Comparison of ENCODE assay signal across 20 cellular contexts in the genomic region with DNA sequence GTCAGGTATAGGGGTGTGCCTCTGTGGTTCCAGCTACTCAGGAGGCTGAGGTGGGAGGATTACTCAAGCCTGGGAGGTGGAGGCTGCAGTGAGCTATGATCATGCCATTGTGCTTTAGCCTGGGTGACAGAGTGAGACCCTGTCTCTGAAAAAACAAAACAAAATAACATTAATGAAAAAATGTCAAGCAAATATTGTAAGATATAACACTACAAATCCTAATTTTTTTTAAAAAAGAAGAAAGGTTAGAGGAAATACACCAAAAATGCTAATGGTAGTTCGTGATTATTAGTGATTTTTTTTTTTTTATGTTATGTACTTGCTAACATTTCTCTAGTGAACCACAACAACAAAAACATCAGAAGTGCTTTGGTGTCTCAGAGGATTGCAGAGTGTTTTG. TPM values are rescaled to one million over a fixed set of nuclear protein-coding genes. Genes with fewer than 3 reads are reported as not detected.
A peak's percentile ranks its signal among the peaks of the same experiment; 100 is the strongest.
DNase-seq lines count a peak whose midpoint lies in the region; ATAC-seq, FAIRE-seq and TF ChIP-seq lines count a peak whose summit lies in the region.
"Had no signal": no experiment of that assay in that cellular context is flagged by ENCODE, and none has a peak within 500 bp of the region (broad histone marks: within the 10 kb centered on the region; RNA-seq: fewer than 3 reads in every experiment).

No MANE protein-coding gene starts in this region.

- H4K20me1 ChIP-seq in endothelial cell of umbilical vein (replicated peaks; ENCODE audit: control insufficient read depth, extremely low read depth, insufficient read depth, low read length), result no peaks in the 10 kb centered on the region

- H3K27ac ChIP-seq in left ventricle myocardium inferior (replicated peaks) (peak overlapping the region; percentile 13), HEK293 (ENCODE audit: extremely low read depth, low read depth, low read length) (no peak overlapping the region), endothelial cell of umbilical vein (ENCODE audit: insufficient read depth, low read depth, low read length) (no peak overlapping the region)
- H3K27ac ChIP-seq: 22Rv1; A549; BLaER1 treated with 17β-estradiol and CSF1 and Interleukin-3, amounts not matched to agents 10 nM and 100 nM; C4-2B had no signal

- intact Hi-C loops in left ventricle myocardium inferior (cut with micrococcal nuclease) (no loop called here), Right ventricle myocardium superior (cut with DNase I) (loop anchor here (5.0 kb wide), 1 partner anchor 38 kb away; no protein-coding TSS in a partner anchor), endothelial cell of umbilical vein (cut with micrococcal nuclease) (no loop called here)

- POLR2A ChIA-PET in HEK293 (lab: Yijun Ruan, JAX) (no interaction called here), endothelial cell of umbilical vein (lab: Charles Lee) (no interaction called here)

- H3K36me3 ChIP-seq in left ventricle myocardium inferior (peaks cover 6% of the 10 kb centered on the region), HEK293 (ENCODE audit: control insufficient read depth in 2 of 2, insufficient read depth in 1 of 2, low read length in 2 of 2) (no peaks in the 10 kb centered on the region), endothelial cell of umbilical vein (ENCODE audit: control insufficient read depth in 2 of 2, extremely low read depth in 1 of 2, insufficient read depth in 2 of 2, low read length in 2 of 2) (peaks cover 0 to 1% of the 10 kb centered on the region in 2 experiments)

- FAIRE-seq in endothelial cell of umbilical vein (lab: Jason Lieb, UNC), result peak; percentile 31
- FAIRE-seq: A549, D721Med, G401.6, GM12891, GM19239 had no signal

- H3K4me1 ChIP-seq in left ventricle myocardium inferior (peaks cover 54% of the 10 kb centered on the region), HEK293 (ENCODE audit: control insufficient read depth, insufficient read depth, low read length) (no peaks in the 10 kb centered on the region), endothelial cell of umbilical vein (ENCODE audit: control insufficient read depth, extremely low read depth, insufficient read depth, low read length) (peaks cover 27% of the 10 kb centered on the region)
- H3K4me1 ChIP-seq: A549, Caco-2 had no signal

- H3K9me3 ChIP-seq in left ventricle myocardium inferior (replicated peaks), result peaks cover 13% of the 10 kb centered on the region
- H3K9me3 ChIP-seq in HEK293 (ENCODE audit: control insufficient read depth, insufficient read depth, low read depth, low read length), result no peaks in the 10 kb centered on the region
- H3K9me3 ChIP-seq in endothelial cell of umbilical vein (replicated peaks; ENCODE audit: control insufficient read depth, insufficient read depth, low read length), result no peaks in the 10 kb centered on the region
- H3K9me3 ChIP-seq: Caco-2 had no signal

- no peak overlapping the region for H3K4me3 ChIP-seq in left ventricle myocardium inferior
- H3K4me3 ChIP-seq in HEK293 (ENCODE audit: low read depth, low read length), result no peak overlapping the region
- no peak overlapping the region for H3K4me3 ChIP-seq in endothelial cell of umbilical vein (replicated peaks in 1 of 3; ENCODE audit: insufficient read depth in 1 of 3, low read depth in 1 of 3, low read length in 3 of 3)
- H3K4me3 ChIP-seq: A549; BLaER1 treated with 17β-estradiol and CSF1 and Interleukin-3, amounts not matched to agents 10 nM and 100 nM had no signal

- no peak for TF ChIP-seq CTCF in left ventricle myocardium inferior (IDR thresholded peaks at IDR 0.05; ENCODE audit: borderline replicate concordance)
- TF ChIP-seq CTCF in HEK293 (tag by site-specific recombination; IDR thresholded peaks at IDR 0.05), result no peak
- no peak for TF ChIP-seq CTCF in endothelial cell of umbilical vein (IDR thresholded peaks at IDR 0.05; ENCODE audit: extremely low read depth in 1 of 2, insufficient read depth in 1 of 2, low read depth in 1 of 2, low read length in 2 of 2)

- H3K79me2 ChIP-seq in endothelial cell of umbilical vein (ENCODE audit: control insufficient read depth, insufficient read depth, low read length), result no peaks in the 10 kb centered on the region

- H3K9ac ChIP-seq in endothelial cell of umbilical vein (replicated peaks; ENCODE audit: extremely low read depth, insufficient read depth, low read length), result no peak overlapping the region
- H3K9ac ChIP-seq: BLaER1 treated with 17β-estradiol and CSF1 and Interleukin-3, amounts not matched to agents 10 nM and 100 nM had no signal

- no TSS peak for BruUV-seq in endothelial cell of umbilical vein (replicated peaks; lab: Mats Ljungman, UMichigan)

- H2AFZ ChIP-seq in endothelial cell of umbilical vein (ENCODE audit: low read depth, low read length), result no peak overlapping the region

- dilution Hi-C loops in endothelial cell of umbilical vein (cut with MboI; ENCODE audit: extremely low pct_ligation_motif_present, low sequenced_read_pairs), result no loop called here

- no peaks in the 10 kb centered on the region for H3K9me1 ChIP-seq in endothelial cell of umbilical vein (replicated peaks; ENCODE audit: control insufficient read depth, extremely low read depth, insufficient read depth, low read length)

- H3K27me3 ChIP-seq in left ventricle myocardium inferior (ENCODE audit: low read depth) (no peaks in the 10 kb centered on the region), endothelial cell of umbilical vein (ENCODE audit: control insufficient read depth in 2 of 2, insufficient read depth in 2 of 2, low read length in 2 of 2) (no peaks in the 10 kb centered on the region)

- CTCF ChIA-PET in HEK293 (lab: Yijun Ruan, JAX), result no interaction called here
- CTCF ChIA-PET in endothelial cell of umbilical vein (lab: Charles Lee), result interaction anchor here (1.6 kb wide), 1 partner anchor 176 kb away, joined by 5 read pairs; no protein-coding TSS in a partner anchor

- no peak for TF ChIP-seq POLR2A in endothelial cell of umbilical vein (IDR thresholded peaks at IDR 0.05; ENCODE audit: low read depth, low read length)

- no peak for ATAC-seq in Right ventricle myocardium superior (ENCODE audit: poor library complexity)
- ATAC-seq: A549; CD8-positive, alpha-beta T cell had no signal

- H3K4me2 ChIP-seq in endothelial cell of umbilical vein (ENCODE audit: insufficient read depth, low read length), result no peak overlapping the region
- H3K4me2 ChIP-seq: A549; BLaER1 treated with 17β-estradiol and CSF1 and Interleukin-3, amounts not matched to agents 10 nM and 100 nM had no signal

- DNase-seq in left ventricle myocardium inferior (no peak), Right ventricle myocardium superior (no peak), endothelial cell of umbilical vein (ENCODE audit: low read depth, low spot score) (no peak), T-helper 2 cell (no peak)
- DNase-seq: AML-193; Caco-2; Calu3; CD4-positive, alpha-beta T cell; CD8-positive, alpha-beta T cell; DMS79 treated with DMSO at 0.1 percent for 48 hours; GF-D8 had no signal

TF ChIP-seq in HEK293, 187 proteins besides CTCF, POLR2A, EP300 and RAD21 (continues in another document):
- TF ChIP-seq, protein P1, sequence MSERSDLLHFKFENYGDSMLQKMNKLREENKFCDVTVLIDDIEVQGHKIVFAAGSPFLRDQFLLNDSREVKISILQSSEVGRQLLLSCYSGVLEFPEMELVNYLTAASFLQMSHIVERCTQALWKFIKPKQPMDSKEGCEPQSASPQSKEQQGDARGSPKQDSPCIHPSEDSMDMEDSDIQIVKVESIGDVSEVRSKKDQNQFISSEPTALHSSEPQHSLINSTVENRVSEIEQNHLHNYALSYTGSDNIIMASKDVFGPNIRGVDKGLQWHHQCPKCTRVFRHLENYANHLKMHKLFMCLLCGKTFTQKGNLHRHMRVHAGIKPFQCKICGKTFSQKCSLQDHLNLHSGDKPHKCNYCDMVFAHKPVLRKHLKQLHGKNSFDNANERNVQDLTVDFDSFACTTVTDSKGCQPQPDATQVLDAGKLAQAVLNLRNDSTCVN (tag by site-specific recombination; optimal IDR thresholded peaks at IDR 0.05), result no peak
- no peak for TF ChIP-seq ZNF426 (tag by site-specific recombination; IDR thresholded peaks at IDR 0.05)
- no peak for TF ChIP-seq ZNF701 (tag by site-specific recombination; IDR thresholded peaks at IDR 0.05)
- no peak for TF ChIP-seq ZNF274 (IDR thresholded peaks at IDR 0.05; ENCODE audit: low read length)
- no peak for TF ChIP-seq ZNF274 (tag by site-specific recombination; IDR thresholded peaks at IDR 0.05; ENCODE audit: borderline replicate concordance)
- TF ChIP-seq IKZF3 (tag by site-specific recombination; IDR thresholded peaks at IDR 0.05), result no peak
- no peak for TF ChIP-seq ZNF114 (tag by site-specific recombination; IDR thresholded peaks at IDR 0.05)
- no peak for TF ChIP-seq KLF1 (tag by site-specific recombination; IDR thresholded peaks at IDR 0.05)

TF ChIP-seq in endothelial cell of umbilical vein, 7 proteins besides CTCF, POLR2A, EP300 and RAD21:
- no peak for TF ChIP-seq POLR2AphosphoS5 (IDR thresholded peaks at IDR 0.05; ENCODE audit: insufficient read depth, low read depth, low read length)
- TF ChIP-seq, protein P2, sequence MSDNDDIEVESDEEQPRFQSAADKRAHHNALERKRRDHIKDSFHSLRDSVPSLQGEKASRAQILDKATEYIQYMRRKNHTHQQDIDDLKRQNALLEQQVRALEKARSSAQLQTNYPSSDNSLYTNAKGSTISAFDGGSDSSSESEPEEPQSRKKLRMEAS (IDR thresholded peaks at IDR 0.05; ENCODE audit: insufficient read depth, insufficient read length), result no peak
- no peak for TF ChIP-seq FOS (IDR thresholded peaks at IDR 0.05; ENCODE audit: borderline replicate concordance, insufficient read depth, low read length)
- TF ChIP-seq JUN (IDR thresholded peaks at IDR 0.05; ENCODE audit: borderline replicate concordance, insufficient read depth, insufficient read length, low read depth), result no peak
- no peak for TF ChIP-seq EZH2 (IDR thresholded peaks at IDR 0.05; ENCODE audit: borderline replicate concordance, low read depth, low read length, severe bottlenecking)
- TF ChIP-seq GATA2 (IDR thresholded peaks at IDR 0.05; ENCODE audit: insufficient read depth, insufficient read length, low read depth, low read length), result no peak
- TF ChIP-seq MYC (IDR thresholded peaks at IDR 0.05; ENCODE audit: low read depth, low read length), result no peak

RNA-seq across cellular contexts. Expression of a gene that starts 47.7 kb away (rescaled TPM):
- 305 TPM for total RNA-seq in left ventricle myocardium inferior
- 156 TPM for total RNA-seq in Right ventricle myocardium superior
- 55.1 and 66.8 TPM in 2 replicates for total RNA-seq in endothelial cell of umbilical vein
- polyA plus RNA-seq in endothelial cell of umbilical vein, result 43.3 and 46.8 TPM in 2 replicates
- polyA plus RNA-seq in endothelial cell of umbilical vein (2011; cell fraction: cytosol; rRNA removed), result 48.4 and 54.9 TPM in 2 replicates
- polyA plus RNA-seq in endothelial cell of umbilical vein (2011; cell fraction: nucleus; rRNA removed), result 58.7 and 68.7 TPM in 2 replicates
- polyA plus RNA-seq in endothelial cell of umbilical vein (2012), result 39.4 and 63.3 TPM in 2 replicates
- 74.6 and 116 TPM in 2 replicates for polyA minus RNA-seq in endothelial cell of umbilical vein
- 1.0 TPM for polyA minus RNA-seq in endothelial cell of umbilical vein (2011; cell fraction: cytosol; rRNA and poly(A)+ RNA removed)
- polyA minus RNA-seq in endothelial cell of umbilical vein (2011; cell fraction: nucleus; rRNA and poly(A)+ RNA removed), result 25.0 and 34.3 TPM in 2 replicates
